13 cellular contexts compared by ENCODE assay signal in the genomic region with DNA sequence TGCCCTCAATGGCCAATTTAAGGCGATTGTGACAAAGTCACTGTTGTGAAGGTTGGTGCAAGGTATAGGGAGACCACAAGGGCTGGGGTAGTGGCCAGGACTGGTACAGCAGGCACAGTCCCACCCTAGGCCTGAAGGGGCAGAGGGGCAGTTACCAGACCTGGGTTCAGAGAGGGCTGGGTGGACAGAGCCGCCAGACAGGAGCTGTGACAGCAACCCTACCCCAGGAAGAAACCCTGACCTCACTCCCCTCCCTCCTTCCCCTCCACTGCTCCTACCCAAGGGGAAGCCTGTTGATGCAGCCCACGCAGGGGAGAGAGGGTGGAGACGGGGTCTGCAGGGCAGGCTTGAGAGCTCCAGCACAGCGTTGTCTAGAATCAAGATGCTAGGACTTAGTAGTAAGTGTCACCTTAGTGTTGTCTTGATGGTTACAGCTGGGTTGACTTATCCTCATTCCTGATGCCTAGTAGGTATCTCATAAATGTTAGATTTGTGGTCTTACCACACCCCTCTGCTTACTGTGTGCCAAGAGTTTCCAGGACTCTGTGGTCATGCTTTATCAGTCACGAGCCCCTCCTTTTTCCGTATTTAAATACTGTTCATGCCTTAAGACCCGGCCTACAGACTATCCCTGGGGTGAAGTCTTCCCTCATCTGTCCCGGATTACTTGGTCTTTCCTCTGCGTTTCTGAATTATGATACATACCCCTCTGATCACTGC. TPM values are rescaled to one million over a fixed set of nuclear protein-coding genes. Genes with fewer than 3 reads are reported as not detected.
A peak's percentile ranks its signal among the peaks of the same experiment; 100 is the strongest.
DNase-seq lines count a peak whose midpoint lies in the region; ATAC-seq and TF ChIP-seq lines count a peak whose summit lies in the region.
"Had no signal": no experiment of that assay in that cellular context is flagged by ENCODE, and none has a peak within 500 bp of the region (broad histone marks: within the 10 kb centered on the region; RNA-seq: fewer than 3 reads in every experiment).

No MANE protein-coding gene starts in this region.

- TF ChIP-seq CTCF in nephron (IDR thresholded peaks at IDR 0.05; ENCODE audit: unreplicated experiment in 3 of 3) = no peak

- peak overlapping the region; percentile 84 for H3K27ac ChIP-seq in caudate nucleus (ENCODE audit: low read depth, low read length)
- H3K27ac ChIP-seq: C4-2B, gastrocnemius medialis had no signal

- H3K9me3 Mint-ChIP-seq in nephron = no peaks in the 10 kb centered on the region
- H3K9me3 Mint-ChIP-seq: memory B cell had no signal

- ATAC-seq in GM21526 (IDR thresholded peaks at IDR 0.05; ENCODE audit: low FRiP score, unreplicated experiment) = no peak
- ATAC-seq in GM21447 (IDR thresholded peaks at IDR 0.05; ENCODE audit: unreplicated experiment) = no peak
- ATAC-seq in GM18867 (IDR thresholded peaks at IDR 0.05; ENCODE audit: unreplicated experiment) = no peak
- ATAC-seq: gastrocnemius medialis had no signal

- in situ Hi-C loops in G401 (cut with HindIII; ENCODE audit: low sequenced_read_pairs) = no loop called here

- H3K27me3 Mint-ChIP-seq in nephron (ENCODE audit: low read depth) = no peaks in the 10 kb centered on the region

- H3K36me3 Mint-ChIP-seq in nephron (ENCODE audit: low read depth) = no peaks in the 10 kb centered on the region
- H3K36me3 Mint-ChIP-seq: memory B cell had no signal

- H3K4me1 Mint-ChIP-seq in nephron = peaks cover 34% of the 10 kb centered on the region
- H3K4me1 Mint-ChIP-seq: memory B cell had no signal

- H3K27ac Mint-ChIP-seq in nephron = peak overlapping the region in 2 of 3 experiments; percentile 16 to 25
- H3K27ac Mint-ChIP-seq: memory B cell had no signal

- no peak overlapping the region for H3K4me3 Mint-ChIP-seq in nephron
- H3K4me3 Mint-ChIP-seq: memory B cell had no signal

- DNase-seq in AG08395 (ENCODE audit: low spot score) (peak; percentile 23), HS-5 (ENCODE audit: low read depth) (peak; percentile 34), caudate nucleus (lab: John Stamatoyannopoulos, UW) (no peak), G401 (ENCODE audit: low spot score) (no peak)
- DNase-seq: activated CD8-positive, alpha-beta memory T cell treated with anti-CD3 and anti-CD28 coated beads, Interleukin-2, amount 50 U/mL, for 4 hours; gastrocnemius medialis; NCI-H748 treated with DMSO at 0.1 percent for 48 hours had no signal

RNA-seq across cellular contexts. Expression of gene EML1, which starts 14.4 kb away (rescaled TPM):
- 19.2 and 23.5 TPM in 2 replicates for total RNA-seq in G401 (2014; rRNA removed; shearing (Covaris generic))

Comparison
In these comparisons a context has a peak if more than half of its experiments do, and no peak if none do; other contexts are left out.
1. DNase-seq: peak in AG08395 (single experiment) and HS-5 (single experiment); none in caudate nucleus (0 of 61) and G401 (single experiment).